ENCODE assay signal across 14 cellular contexts in the genomic region with DNA sequence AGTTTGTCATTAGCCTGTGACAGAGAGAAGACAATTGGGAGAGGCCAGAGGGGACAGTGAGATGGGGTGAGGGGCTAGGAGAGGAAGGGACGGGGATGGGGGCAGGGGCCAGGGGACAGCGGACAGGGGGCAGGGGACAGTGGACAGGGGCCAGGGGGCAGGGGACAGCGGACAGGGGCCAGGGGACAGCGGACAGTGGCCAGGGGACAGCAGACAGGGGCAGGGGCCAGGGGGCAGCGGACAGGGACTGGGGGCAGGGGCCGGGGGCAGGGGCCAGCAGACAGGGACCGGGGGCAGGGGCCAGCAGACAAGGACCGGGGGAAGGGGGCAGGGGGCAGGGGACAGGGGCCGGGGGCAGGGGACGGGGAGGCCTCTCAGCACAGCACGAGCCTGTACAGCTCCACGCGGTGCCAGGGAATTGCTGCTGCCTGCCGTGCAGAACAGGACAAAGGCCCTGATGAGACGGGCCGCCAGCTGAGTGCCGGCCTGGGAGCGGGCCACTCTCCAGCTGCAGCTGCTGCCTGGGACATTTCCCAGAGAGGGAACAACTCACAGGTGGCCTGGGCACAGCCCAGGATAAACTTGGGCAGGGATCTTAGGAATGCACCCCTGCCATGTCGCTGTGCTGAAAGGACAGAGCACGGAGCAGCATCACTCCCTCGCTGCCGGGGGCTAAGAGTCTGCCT. TPM values are rescaled to one million over a fixed set of nuclear protein-coding genes. Genes with fewer than 3 reads are reported as not detected.
DNase-seq lines count a peak whose midpoint lies in the region; ATAC-seq, FAIRE-seq and TF ChIP-seq lines count a peak whose summit lies in the region.
"Had no signal": no experiment of that assay in that cellular context is flagged by ENCODE, and none has a peak within 500 bp of the region (broad histone marks: within the 10 kb centered on the region; RNA-seq: fewer than 3 reads in every experiment).

No MANE protein-coding gene starts in this region.

- TF ChIP-seq EP300 in sigmoid colon (IDR thresholded peaks at IDR 0.05) = no peak

- H3K4me3 ChIP-seq in body of pancreas = no peak overlapping the region
- H3K4me3 ChIP-seq in sigmoid colon = no peak overlapping the region
- no peak overlapping the region for H3K4me3 ChIP-seq in uterus

- ATAC-seq in body of pancreas (peak; percentile 63), GM18907 (IDR thresholded peaks at IDR 0.05; ENCODE audit: unreplicated experiment) (no peak)

- H3K36me3 ChIP-seq in body of pancreas (replicated peaks in 1 of 2; ENCODE audit: insufficient read depth in 1 of 2, low read depth in 2 of 2) (no peaks in the 10 kb centered on the region), sigmoid colon (peaks cover 0 to 17% (median 0%) of the 10 kb centered on the region in 4 donors), uterus (no peaks in the 10 kb centered on the region)

- DNase-seq in NCI-H1417 (lab: John Stamatoyannopoulos, UW) (peak in 2 of 3 experiments; percentile 24 to 52), NCI-H1417 treated with DMSO at 0.1 percent for 48 hours (lab: John Stamatoyannopoulos, UW) (no peak), body of pancreas (peak; percentile 54 to 74 (median 68)), left kidney (ENCODE audit: low read depth, low spot score) (peak; percentile 55), sigmoid colon (peak; percentile 60), uterus (no peak), urothelium cell line (ENCODE audit: low spot score) (no peak)
- DNase-seq: 8988T; activated CD4-positive, alpha-beta memory T cell treated with anti-CD3 and anti-CD28 coated beads for 36 hours; DMS79; mesenchymal stem cell; NCI-H1048; stimulated activated CD8-positive, alpha-beta memory T cell treated with anti-CD3 and anti-CD28 coated beads, Interleukin-4, amount 100 ng/mL, for 48 hours had no signal

- H3K27ac ChIP-seq in body of pancreas (no peak overlapping the region), sigmoid colon (no peak overlapping the region), uterus (no peak overlapping the region)

- TF ChIP-seq CTCF in body of pancreas (IDR thresholded peaks at IDR 0.05) (no peak), sigmoid colon (IDR thresholded peaks at IDR 0.05) (no peak), uterus (IDR thresholded peaks at IDR 0.05) (no peak)

- H3K27me3 ChIP-seq in body of pancreas (no peaks in the 10 kb centered on the region), sigmoid colon (no peaks in the 10 kb centered on the region), uterus (no peaks in the 10 kb centered on the region)

- intact Hi-C loops in body of pancreas (cut with DNase I) (no loop called here), sigmoid colon (cut with DNase I) (no loop called here), uterus (cut with DNase I; ENCODE audit: low total_unique reads) (no loop called here)

- H3K4me1 ChIP-seq in body of pancreas (peaks cover 12% of the 10 kb centered on the region), sigmoid colon (peaks cover 0 to 10% (median 8%) of the 10 kb centered on the region in 4 donors), uterus (no peaks in the 10 kb centered on the region)

- WGBS in body of pancreas, 2 donors = 23 to 35% methylated on average over 6 to 16 of the region's 22 CpGs
- whole genome bisulfite sequencing in sigmoid colon, 2 donors = 61 to 87% methylated on average over 22 of the region's 22 CpGs

- H3K9me3 ChIP-seq in body of pancreas = no peaks in the 10 kb centered on the region
- no peaks in the 10 kb centered on the region for H3K9me3 ChIP-seq in sigmoid colon
- no peaks in the 10 kb centered on the region for H3K9me3 ChIP-seq in uterus

- TF ChIP-seq POLR2A in body of pancreas (IDR thresholded peaks at IDR 0.05) = no peak
- no peak for TF ChIP-seq POLR2A in sigmoid colon (IDR thresholded peaks at IDR 0.05)
- no peak for TF ChIP-seq POLR2A in uterus (IDR thresholded peaks at IDR 0.05)

- FAIRE-seq in urothelium cell line (lab: Jason Lieb, UNC) = no peak

RNA-seq across cellular contexts. Expression of a gene that starts 38.7 kb away (rescaled TPM):
- total RNA-seq in body of pancreas (1 to 10 TPM; 2.0 to 2.6 TPM), sigmoid colon (1 to 10 TPM in 2 of 4 donors, under 1 TPM in 2; 0.49 to 5.7 (median 1.7) TPM), uterus (10 to 100 TPM in 1 of 4 donors, 1 to 10 TPM in 3; 1.0 to 16.0 (median 2.2) TPM)
- polyA plus RNA-seq in sigmoid colon = 10 to 100 TPM in 1 of 3 donors, 1 to 10 TPM in 2; 4.9 to 10.4 (median 6.0) TPM

RNA-seq across cellular contexts. Expression of a gene that starts 38.7 kb away (rescaled TPM):
- total RNA-seq in body of pancreas (10 to 100 TPM; 13.7 to 15.5 TPM), sigmoid colon (10 to 100 TPM; 10.5 to 36.0 (median 14.2) TPM), uterus (100 to 1,000 TPM in 1 of 4 donors, 10 to 100 TPM in 2, 1 to 10 TPM in 1; 4.7 to 226 (median 22.8) TPM)
- polyA plus RNA-seq in sigmoid colon = 10 to 100 TPM; 35.5 to 56.4 (median 55.3) TPM

Comparison
In these comparisons a context has a peak if more than half of its experiments do, and no peak if none do; other contexts are left out.
1. DNase-seq: peak in NCI-H1417 (2 of 3), body of pancreas (4 of 4), left kidney (single experiment) and sigmoid colon (single experiment); none in NCI-H1417 treated with DMSO at 0.1 percent for 48 hours (single experiment), uterus (0 of 2) and urothelium cell line (single experiment).